ENCODE assay signal across 1 cellular context in the genomic region with DNA sequence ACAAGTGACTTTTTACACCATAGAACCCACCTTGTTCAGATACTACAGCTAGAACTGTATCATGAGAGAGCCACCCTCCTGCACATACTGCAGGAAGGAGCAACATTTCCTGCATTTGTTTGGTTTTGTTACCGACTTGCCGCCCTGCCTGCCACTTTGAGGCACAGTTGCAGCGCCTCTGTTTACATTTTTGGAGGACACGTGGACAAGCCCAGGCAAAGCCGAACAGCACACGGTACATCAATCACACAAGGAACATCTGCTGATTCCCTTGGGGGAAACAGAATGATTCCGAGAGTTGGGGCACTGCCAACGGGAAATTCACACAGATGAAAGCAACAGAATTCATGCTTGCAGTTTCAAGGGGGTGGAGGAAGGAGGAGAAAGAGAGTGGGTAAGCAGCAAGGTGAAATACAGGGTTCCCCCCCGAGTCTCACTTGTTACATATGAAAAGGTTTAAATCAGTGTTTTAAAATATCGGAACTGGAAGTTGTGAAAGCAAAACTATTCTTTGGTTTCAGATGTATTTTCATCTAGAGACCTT.
TF ChIP-seq lines count a peak whose summit lies in the region.

No MANE protein-coding gene starts in this region.

TF ChIP-seq in GM12878, 131 proteins besides CTCF, POLR2A, EP300 and RAD21 (continued from another document and continues in another):
- TF ChIP-seq, protein P1, sequence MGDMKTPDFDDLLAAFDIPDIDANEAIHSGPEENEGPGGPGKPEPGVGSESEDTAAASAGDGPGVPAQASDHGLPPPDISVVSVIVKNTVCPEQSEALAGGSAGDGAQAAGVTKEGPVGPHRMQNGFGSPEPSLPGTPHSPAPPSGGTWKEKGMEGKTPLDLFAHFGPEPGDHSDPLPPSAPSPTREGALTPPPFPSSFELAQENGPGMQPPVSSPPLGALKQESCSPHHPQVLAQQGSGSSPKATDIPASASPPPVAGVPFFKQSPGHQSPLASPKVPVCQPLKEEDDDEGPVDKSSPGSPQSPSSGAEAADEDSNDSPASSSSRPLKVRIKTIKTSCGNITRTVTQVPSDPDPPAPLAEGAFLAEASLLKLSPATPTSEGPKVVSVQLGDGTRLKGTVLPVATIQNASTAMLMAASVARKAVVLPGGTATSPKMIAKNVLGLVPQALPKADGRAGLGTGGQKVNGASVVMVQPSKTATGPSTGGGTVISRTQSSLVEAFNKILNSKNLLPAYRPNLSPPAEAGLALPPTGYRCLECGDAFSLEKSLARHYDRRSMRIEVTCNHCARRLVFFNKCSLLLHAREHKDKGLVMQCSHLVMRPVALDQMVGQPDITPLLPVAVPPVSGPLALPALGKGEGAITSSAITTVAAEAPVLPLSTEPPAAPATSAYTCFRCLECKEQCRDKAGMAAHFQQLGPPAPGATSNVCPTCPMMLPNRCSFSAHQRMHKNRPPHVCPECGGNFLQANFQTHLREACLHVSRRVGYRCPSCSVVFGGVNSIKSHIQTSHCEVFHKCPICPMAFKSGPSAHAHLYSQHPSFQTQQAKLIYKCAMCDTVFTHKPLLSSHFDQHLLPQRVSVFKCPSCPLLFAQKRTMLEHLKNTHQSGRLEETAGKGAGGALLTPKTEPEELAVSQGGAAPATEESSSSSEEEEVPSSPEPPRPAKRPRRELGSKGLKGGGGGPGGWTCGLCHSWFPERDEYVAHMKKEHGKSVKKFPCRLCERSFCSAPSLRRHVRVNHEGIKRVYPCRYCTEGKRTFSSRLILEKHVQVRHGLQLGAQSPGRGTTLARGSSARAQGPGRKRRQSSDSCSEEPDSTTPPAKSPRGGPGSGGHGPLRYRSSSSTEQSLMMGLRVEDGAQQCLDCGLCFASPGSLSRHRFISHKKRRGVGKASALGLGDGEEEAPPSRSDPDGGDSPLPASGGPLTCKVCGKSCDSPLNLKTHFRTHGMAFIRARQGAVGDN (IDR thresholded peaks at IDR 0.05), result peak; percentile 86
- TF ChIP-seq, protein P2, sequence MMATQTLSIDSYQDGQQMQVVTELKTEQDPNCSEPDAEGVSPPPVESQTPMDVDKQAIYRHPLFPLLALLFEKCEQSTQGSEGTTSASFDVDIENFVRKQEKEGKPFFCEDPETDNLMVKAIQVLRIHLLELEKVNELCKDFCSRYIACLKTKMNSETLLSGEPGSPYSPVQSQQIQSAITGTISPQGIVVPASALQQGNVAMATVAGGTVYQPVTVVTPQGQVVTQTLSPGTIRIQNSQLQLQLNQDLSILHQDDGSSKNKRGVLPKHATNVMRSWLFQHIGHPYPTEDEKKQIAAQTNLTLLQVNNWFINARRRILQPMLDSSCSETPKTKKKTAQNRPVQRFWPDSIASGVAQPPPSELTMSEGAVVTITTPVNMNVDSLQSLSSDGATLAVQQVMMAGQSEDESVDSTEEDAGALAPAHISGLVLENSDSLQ (IDR thresholded peaks at IDR 0.05), result peak; percentile 92
- TF ChIP-seq, protein P3, sequence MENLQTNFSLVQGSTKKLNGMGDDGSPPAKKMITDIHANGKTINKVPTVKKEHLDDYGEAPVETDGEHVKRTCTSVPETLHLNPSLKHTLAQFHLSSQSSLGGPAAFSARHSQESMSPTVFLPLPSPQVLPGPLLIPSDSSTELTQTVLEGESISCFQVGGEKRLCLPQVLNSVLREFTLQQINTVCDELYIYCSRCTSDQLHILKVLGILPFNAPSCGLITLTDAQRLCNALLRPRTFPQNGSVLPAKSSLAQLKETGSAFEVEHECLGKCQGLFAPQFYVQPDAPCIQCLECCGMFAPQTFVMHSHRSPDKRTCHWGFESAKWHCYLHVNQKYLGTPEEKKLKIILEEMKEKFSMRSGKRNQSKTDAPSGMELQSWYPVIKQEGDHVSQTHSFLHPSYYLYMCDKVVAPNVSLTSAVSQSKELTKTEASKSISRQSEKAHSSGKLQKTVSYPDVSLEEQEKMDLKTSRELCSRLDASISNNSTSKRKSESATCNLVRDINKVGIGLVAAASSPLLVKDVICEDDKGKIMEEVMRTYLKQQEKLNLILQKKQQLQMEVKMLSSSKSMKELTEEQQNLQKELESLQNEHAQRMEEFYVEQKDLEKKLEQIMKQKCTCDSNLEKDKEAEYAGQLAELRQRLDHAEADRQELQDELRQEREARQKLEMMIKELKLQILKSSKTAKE (IDR thresholded peaks at IDR 0.05; ENCODE audit: low read depth, poor library complexity, severe bottlenecking), result peak; percentile 92
- TF ChIP-seq RUNX3 (IDR thresholded peaks at IDR 0.05; ENCODE audit: low read length), result peak; percentile 79
- peak; percentile 30; the same call in 1 of the 2 replicates for TF ChIP-seq SPI1 (IDR thresholded peaks at IDR 0.05; ENCODE audit: borderline replicate concordance, insufficient read depth, low read depth, low read length)
- peak; percentile 75; the same call in 1 of the 2 replicates for TF ChIP-seq CHD2 (IDR thresholded peaks at IDR 0.05; ENCODE audit: borderline replicate concordance, low read depth, low read length)
- TF ChIP-seq, protein P4, sequence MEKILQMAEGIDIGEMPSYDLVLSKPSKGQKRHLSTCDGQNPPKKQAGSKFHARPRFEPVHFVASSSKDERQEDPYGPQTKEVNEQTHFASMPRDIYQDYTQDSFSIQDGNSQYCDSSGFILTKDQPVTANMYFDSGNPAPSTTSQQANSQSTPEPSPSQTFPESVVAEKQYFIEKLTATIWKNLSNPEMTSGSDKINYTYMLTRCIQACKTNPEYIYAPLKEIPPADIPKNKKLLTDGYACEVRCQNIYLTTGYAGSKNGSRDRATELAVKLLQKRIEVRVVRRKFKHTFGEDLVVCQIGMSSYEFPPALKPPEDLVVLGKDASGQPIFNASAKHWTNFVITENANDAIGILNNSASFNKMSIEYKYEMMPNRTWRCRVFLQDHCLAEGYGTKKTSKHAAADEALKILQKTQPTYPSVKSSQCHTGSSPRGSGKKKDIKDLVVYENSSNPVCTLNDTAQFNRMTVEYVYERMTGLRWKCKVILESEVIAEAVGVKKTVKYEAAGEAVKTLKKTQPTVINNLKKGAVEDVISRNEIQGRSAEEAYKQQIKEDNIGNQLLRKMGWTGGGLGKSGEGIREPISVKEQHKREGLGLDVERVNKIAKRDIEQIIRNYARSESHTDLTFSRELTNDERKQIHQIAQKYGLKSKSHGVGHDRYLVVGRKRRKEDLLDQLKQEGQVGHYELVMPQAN (conservative IDR thresholded peaks at IDR 0.05), result peak; percentile 83
- TF ChIP-seq MEF2A (IDR thresholded peaks at IDR 0.05; ENCODE audit: insufficient read depth, low read depth, low read length), result peak; percentile 37; the same call in 1 of the 2 replicates
- TF ChIP-seq HDAC6 (IDR thresholded peaks at IDR 0.05; ENCODE audit: unreplicated experiment), result no peak
- TF ChIP-seq SMAD5 (IDR thresholded peaks at IDR 0.05; ENCODE audit: low read depth), result no peak
- TF ChIP-seq ZSCAN29 (IDR thresholded peaks at IDR 0.05), result no peak
- TF ChIP-seq, protein P5, sequence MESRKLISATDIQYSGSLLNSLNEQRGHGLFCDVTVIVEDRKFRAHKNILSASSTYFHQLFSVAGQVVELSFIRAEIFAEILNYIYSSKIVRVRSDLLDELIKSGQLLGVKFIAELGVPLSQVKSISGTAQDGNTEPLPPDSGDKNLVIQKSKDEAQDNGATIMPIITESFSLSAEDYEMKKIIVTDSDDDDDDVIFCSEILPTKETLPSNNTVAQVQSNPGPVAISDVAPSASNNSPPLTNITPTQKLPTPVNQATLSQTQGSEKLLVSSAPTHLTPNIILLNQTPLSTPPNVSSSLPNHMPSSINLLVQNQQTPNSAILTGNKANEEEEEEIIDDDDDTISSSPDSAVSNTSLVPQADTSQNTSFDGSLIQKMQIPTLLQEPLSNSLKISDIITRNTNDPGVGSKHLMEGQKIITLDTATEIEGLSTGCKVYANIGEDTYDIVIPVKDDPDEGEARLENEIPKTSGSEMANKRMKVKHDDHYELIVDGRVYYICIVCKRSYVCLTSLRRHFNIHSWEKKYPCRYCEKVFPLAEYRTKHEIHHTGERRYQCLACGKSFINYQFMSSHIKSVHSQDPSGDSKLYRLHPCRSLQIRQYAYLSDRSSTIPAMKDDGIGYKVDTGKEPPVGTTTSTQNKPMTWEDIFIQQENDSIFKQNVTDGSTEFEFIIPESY (IDR thresholded peaks at IDR 0.05), result no peak
- peak; percentile 79; the same call in 1 of the 2 replicates for TF ChIP-seq CREM (IDR thresholded peaks at IDR 0.05; ENCODE audit: low read depth)
- 0 out of 2 replicates have a peak, but pooled peaks have one; percentile 46 for TF ChIP-seq ASH2L (IDR thresholded peaks at IDR 0.05; ENCODE audit: borderline replicate concordance, low read depth)
- peak; percentile 74; the same call in 1 of the 2 replicates for TF ChIP-seq ZNF217 (IDR thresholded peaks at IDR 0.05)
- 0 out of 4 replicates have a peak, but pooled peaks of 1 of the 2 experiments have one; percentile 31 for TF ChIP-seq SRF (IDR thresholded peaks at IDR 0.05; ENCODE audit: low read depth in 2 of 2, low read length in 2 of 2)
- peak; percentile 89; the same call in 1 of the 2 replicates for TF ChIP-seq RB1 (IDR thresholded peaks at IDR 0.05; ENCODE audit: borderline replicate concordance)
- TF ChIP-seq CHD1 (IDR thresholded peaks at IDR 0.05; ENCODE audit: low read depth, low read length), result 0 out of 2 replicates have a peak, but pooled peaks have one; percentile 74
- TF ChIP-seq SMC3 (IDR thresholded peaks at IDR 0.05; ENCODE audit: borderline replicate concordance, low read length), result no peak; the same call in 1 of the 2 replicates
- peak; percentile 91 for TF ChIP-seq PAX5 (IDR thresholded peaks at IDR 0.05; ENCODE audit: borderline replicate concordance, low read depth, low read length)
- 0 out of 2 replicates have a peak, but pooled peaks have one; percentile 5 for TF ChIP-seq SMARCA5 (IDR thresholded peaks at IDR 0.05)
- peak; percentile 78; the same call in 1 of the 2 replicates for TF ChIP-seq POLR2AphosphoS2 (IDR thresholded peaks at IDR 0.05; ENCODE audit: low read depth, low read length)
- TF ChIP-seq POU2F2 (IDR thresholded peaks at IDR 0.05; ENCODE audit: borderline replicate concordance, low read depth, low read length), result no peak
- no peak for TF ChIP-seq HDAC2 (IDR thresholded peaks at IDR 0.05)
- TF ChIP-seq BCL11A (IDR thresholded peaks at IDR 0.05; ENCODE audit: low read depth, low read length), result peak; percentile 71; the same call in 1 of the 2 replicates
- peak; percentile 90 for TF ChIP-seq RAD51 (IDR thresholded peaks at IDR 0.05)
- peak; percentile 95; the same call in 1 of the 2 replicates for TF ChIP-seq ZBED1 (IDR thresholded peaks at IDR 0.05; ENCODE audit: borderline replicate concordance)
- peak; percentile 92 for TF ChIP-seq MTA2 (IDR thresholded peaks at IDR 0.05; ENCODE audit: low read depth)
- no peak; the same call in 1 of the 2 replicates for TF ChIP-seq STAT3 (IDR thresholded peaks at IDR 0.05; ENCODE audit: low read depth, low read length)
- peak; percentile 77 for TF ChIP-seq ZNF24 (IDR thresholded peaks at IDR 0.05)
- TF ChIP-seq SIN3A (IDR thresholded peaks at IDR 0.05; ENCODE audit: low read depth, low read length), result peak; percentile 76; the same call in 1 of the 2 replicates
- peak; percentile 81 to 84 for TF ChIP-seq BHLHE40 (IDR thresholded peaks at IDR 0.05; ENCODE audit: borderline replicate concordance in 1 of 2, low read depth in 2 of 2, low read length in 1 of 2)
- TF ChIP-seq GATAD2B (conservative IDR thresholded peaks at IDR 0.05; ENCODE audit: low read depth), result peak; percentile 97
- peak; percentile 33 for TF ChIP-seq MYC (IDR thresholded peaks at IDR 0.05; ENCODE audit: insufficient read depth, insufficient read length, insufficient replicate concordance, low read length, severe bottlenecking)
- TF ChIP-seq, protein P6, sequence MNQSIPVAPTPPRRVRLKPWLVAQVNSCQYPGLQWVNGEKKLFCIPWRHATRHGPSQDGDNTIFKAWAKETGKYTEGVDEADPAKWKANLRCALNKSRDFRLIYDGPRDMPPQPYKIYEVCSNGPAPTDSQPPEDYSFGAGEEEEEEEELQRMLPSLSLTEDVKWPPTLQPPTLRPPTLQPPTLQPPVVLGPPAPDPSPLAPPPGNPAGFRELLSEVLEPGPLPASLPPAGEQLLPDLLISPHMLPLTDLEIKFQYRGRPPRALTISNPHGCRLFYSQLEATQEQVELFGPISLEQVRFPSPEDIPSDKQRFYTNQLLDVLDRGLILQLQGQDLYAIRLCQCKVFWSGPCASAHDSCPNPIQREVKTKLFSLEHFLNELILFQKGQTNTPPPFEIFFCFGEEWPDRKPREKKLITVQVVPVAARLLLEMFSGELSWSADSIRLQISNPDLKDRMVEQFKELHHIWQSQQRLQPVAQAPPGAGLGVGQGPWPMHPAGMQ (IDR thresholded peaks at IDR 0.05; ENCODE audit: borderline replicate concordance), result no peak
- peak; percentile 76 for TF ChIP-seq JUNB (IDR thresholded peaks at IDR 0.05)
- TF ChIP-seq, protein P7, sequence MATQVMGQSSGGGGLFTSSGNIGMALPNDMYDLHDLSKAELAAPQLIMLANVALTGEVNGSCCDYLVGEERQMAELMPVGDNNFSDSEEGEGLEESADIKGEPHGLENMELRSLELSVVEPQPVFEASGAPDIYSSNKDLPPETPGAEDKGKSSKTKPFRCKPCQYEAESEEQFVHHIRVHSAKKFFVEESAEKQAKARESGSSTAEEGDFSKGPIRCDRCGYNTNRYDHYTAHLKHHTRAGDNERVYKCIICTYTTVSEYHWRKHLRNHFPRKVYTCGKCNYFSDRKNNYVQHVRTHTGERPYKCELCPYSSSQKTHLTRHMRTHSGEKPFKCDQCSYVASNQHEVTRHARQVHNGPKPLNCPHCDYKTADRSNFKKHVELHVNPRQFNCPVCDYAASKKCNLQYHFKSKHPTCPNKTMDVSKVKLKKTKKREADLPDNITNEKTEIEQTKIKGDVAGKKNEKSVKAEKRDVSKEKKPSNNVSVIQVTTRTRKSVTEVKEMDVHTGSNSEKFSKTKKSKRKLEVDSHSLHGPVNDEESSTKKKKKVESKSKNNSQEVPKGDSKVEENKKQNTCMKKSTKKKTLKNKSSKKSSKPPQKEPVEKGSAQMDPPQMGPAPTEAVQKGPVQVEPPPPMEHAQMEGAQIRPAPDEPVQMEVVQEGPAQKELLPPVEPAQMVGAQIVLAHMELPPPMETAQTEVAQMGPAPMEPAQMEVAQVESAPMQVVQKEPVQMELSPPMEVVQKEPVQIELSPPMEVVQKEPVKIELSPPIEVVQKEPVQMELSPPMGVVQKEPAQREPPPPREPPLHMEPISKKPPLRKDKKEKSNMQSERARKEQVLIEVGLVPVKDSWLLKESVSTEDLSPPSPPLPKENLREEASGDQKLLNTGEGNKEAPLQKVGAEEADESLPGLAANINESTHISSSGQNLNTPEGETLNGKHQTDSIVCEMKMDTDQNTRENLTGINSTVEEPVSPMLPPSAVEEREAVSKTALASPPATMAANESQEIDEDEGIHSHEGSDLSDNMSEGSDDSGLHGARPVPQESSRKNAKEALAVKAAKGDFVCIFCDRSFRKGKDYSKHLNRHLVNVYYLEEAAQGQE (IDR thresholded peaks at IDR 0.05; ENCODE audit: low read depth, low read length), result no peak
- TF ChIP-seq SMAD1 (IDR thresholded peaks at IDR 0.05; ENCODE audit: low read depth, partially characterized antibody), result peak; percentile 98
- TF ChIP-seq EGR1 (IDR thresholded peaks at IDR 0.05; ENCODE audit: borderline replicate concordance in 1 of 2, low read depth in 2 of 2, low read length in 2 of 2), result peak in 1 of 2 experiments; percentile 67; a peak in 1 of 3 replicates
- peak; percentile 80; the same call in 1 of the 2 replicates for TF ChIP-seq MTA3 (IDR thresholded peaks at IDR 0.05; ENCODE audit: borderline replicate concordance, low read length)
- peak; percentile 46; the same call in 1 of the 2 replicates for TF ChIP-seq CREB1 (IDR thresholded peaks at IDR 0.05; ENCODE audit: low read depth)
